ENCODE assay signal across 33 cellular contexts in genomic region chr1:18088077-18088594, GRCh38. TPM values are rescaled to one million over a fixed set of nuclear protein-coding genes. Genes with fewer than 3 reads are reported as not detected.
"Had no signal": no experiment of that assay in that cellular context is flagged by ENCODE, and none has a peak within 500 bp of the region (broad histone marks: within the 10 kb centered on the region; RNA-seq: fewer than 3 reads in every experiment).

No MANE protein-coding gene starts in this region.

- H3K36me3 ChIP-seq: SJCRH30 had no signal

- H3K27ac Mint-ChIP-seq: activated B cell treated with CpG ODN at 0.5 μM for 24 hours; activated CD4-positive, alpha-beta memory T cell treated with anti-CD3 and anti-CD28 coated beads for 36 hours; activated CD4-positive, alpha-beta T cell treated with anti-CD3 and anti-CD28 coated beads, Interleukin-2, amount 10 ng/mL, durations not matched to agents 7 days and 5 days; activated naive CD4-positive, alpha-beta T cell treated with anti-CD3 and anti-CD28 coated beads for 36 hours; activated naive CD8-positive, alpha-beta T cell; activated T-helper 17 cell treated with anti-CD3 and anti-CD28 coated beads, Interleukin-2, amount 50 U/mL, for 72 hours; T-helper 1 cell treated with Interleukin-12 subunit alpha and Interleukin-12 subunit beta and Interleukin-4 antibody, amounts not matched to agents 30 μg/mL and 1 μg/mL, for 36 hours had no signal

- H3K9me3 ChIP-seq: SJCRH30 had no signal

- H3K4me1 ChIP-seq: SJCRH30 had no signal

- H3K27me3 ChIP-seq: SJCRH30 had no signal

- H3K36me3 Mint-ChIP-seq: activated CD4-positive, alpha-beta memory T cell treated with anti-CD3 and anti-CD28 coated beads for 36 hours; activated naive CD8-positive, alpha-beta T cell; brain had no signal

- DNase-seq: activated B cell treated with CpG ODN at 0.5 μM for 24 hours; activated CD4-positive, alpha-beta memory T cell treated with anti-CD3 and anti-CD28 coated beads for 36 hours; activated CD4-positive, alpha-beta T cell treated with anti-CD3 and anti-CD28 coated beads, Interleukin-2, amount 10 ng/mL, durations not matched to agents 7 days and 5 days; activated gamma-delta T cell; activated naive CD4-positive, alpha-beta T cell treated with anti-CD3 and anti-CD28 coated beads for 36 hours; activated T-cell treated with anti-CD3 and anti-CD28 coated beads for 4 hours; activated T-cell treated with anti-CD3 and anti-CD28 coated beads, Interleukin-2, amount 50 U/mL, for 48 hours; amygdala; KG1; MV-4-11; NCI-H1105; NCI-H1436; NCI-H1694 treated with DMSO at 0.1 percent for 48 hours; NCI-H2029 treated with DMSO at 0.1 percent for 48 hours; NCI-H2171; NCI-H345; NCI-H510A; NCI-H69; NK-92 treated with Interleukin-12 subunit alpha and Interleukin-12 subunit beta, amount 100 ng/mL, for 24 hours; OCI-M1; RPMI8226; SJCRH30 had no signal

- H3K4me3 Mint-ChIP-seq: activated B cell treated with CpG ODN at 0.5 μM for 24 hours; activated CD4-positive, alpha-beta memory T cell treated with anti-CD3 and anti-CD28 coated beads for 36 hours; activated CD4-positive, alpha-beta T cell treated with anti-CD3 and anti-CD28 coated beads, Interleukin-2, amount 10 ng/mL, durations not matched to agents 7 days and 5 days; activated naive CD4-positive, alpha-beta T cell treated with anti-CD3 and anti-CD28 coated beads for 36 hours; activated naive CD8-positive, alpha-beta T cell; activated T-helper 17 cell treated with anti-CD3 and anti-CD28 coated beads, Interleukin-2, amount 50 U/mL, for 72 hours; brain; central memory CD8-positive, alpha-beta T cell; T-helper 1 cell treated with Interleukin-12 subunit alpha and Interleukin-12 subunit beta and Interleukin-4 antibody, amounts not matched to agents 30 μg/mL and 1 μg/mL, for 36 hours had no signal

- H3K9me3 Mint-ChIP-seq: activated CD4-positive, alpha-beta memory T cell treated with anti-CD3 and anti-CD28 coated beads for 36 hours; activated CD4-positive, alpha-beta T cell treated with anti-CD3 and anti-CD28 coated beads, Interleukin-2, amount 10 ng/mL, durations not matched to agents 7 days and 5 days; activated naive CD4-positive, alpha-beta T cell treated with anti-CD3 and anti-CD28 coated beads for 36 hours; activated T-helper 17 cell treated with anti-CD3 and anti-CD28 coated beads, Interleukin-2, amount 50 U/mL, for 72 hours; central memory CD8-positive, alpha-beta T cell; T-helper 1 cell treated with Interleukin-12 subunit alpha and Interleukin-12 subunit beta and Interleukin-4 antibody, amounts not matched to agents 30 μg/mL and 1 μg/mL, for 36 hours had no signal

- ATAC-seq: activated T-helper 17 cell treated with anti-CD3 and anti-CD28 coated beads, Interleukin-2, amount 50 U/mL, for 72 hours; Panc1; Right ventricle myocardium inferior had no signal

- H3K27ac ChIP-seq: SJCRH30 had no signal

- H3K4me1 Mint-ChIP-seq: activated B cell treated with CpG ODN at 0.5 μM for 24 hours; activated CD4-positive, alpha-beta T cell treated with anti-CD3 and anti-CD28 coated beads, Interleukin-2, amount 10 ng/mL, durations not matched to agents 7 days and 5 days; central memory CD8-positive, alpha-beta T cell had no signal

- H3K4me3 ChIP-seq: SJCRH30 had no signal

RNA-seq across cellular contexts. Expression of gene IGSF21, which starts 19.5 kb away (rescaled TPM):
- total RNA-seq: activated B cell treated with CpG ODN at 0.5 μM for 24 hours; activated CD4-positive, alpha-beta memory T cell treated with anti-CD3 and anti-CD28 coated beads for 36 hours; activated CD4-positive, alpha-beta T cell treated with anti-CD3 and anti-CD28 coated beads, Interleukin-2, amount 10 ng/mL, durations not matched to agents 7 days and 5 days; activated CD8-positive, alpha-beta memory T cell treated with anti-CD3 and anti-CD28 coated beads for 36 hours; activated naive CD4-positive, alpha-beta T cell treated with anti-CD3 and anti-CD28 coated beads for 36 hours; activated T-helper 17 cell treated with anti-CD3 and anti-CD28 coated beads, Interleukin-2, amount 50 U/mL, for 72 hours; astrocyte; LHCN-M2; M059J; SJCRH30 had no signal
